ENCODE assay signal across 8 cellular contexts in genomic region chr14:64293976-64294671, GRCh38. TPM values are rescaled to one million over a fixed set of nuclear protein-coding genes. Genes with fewer than 3 reads are reported as not detected.
DNase-seq lines count a peak whose midpoint lies in the region; ATAC-seq and TF ChIP-seq lines count a peak whose summit lies in the region.

TSS of gene ESR2 (minus strand) at chr14:64294371. CDS start at chr14:64282985, 11,386 bp downstream.

- no peak for TF ChIP-seq POLR2A in testis (IDR thresholded peaks at IDR 0.05)

- no peaks in the 10 kb centered on the region for H3K27me3 ChIP-seq in CD8-positive, alpha-beta T cell (ENCODE audit: insufficient read depth, low read length)
- peaks cover 0 to 50% (median 21%) of the 10 kb centered on the region in 45 donors for H3K27me3 ChIP-seq in dorsolateral prefrontal cortex
- H3K27me3 ChIP-seq in testis, result no peaks in the 10 kb centered on the region

- H3K4me3 Mint-ChIP-seq in CD8-positive, alpha-beta T cell, result peak within 1 kb of the TSS; percentile 78
- H3K4me3 Mint-ChIP-seq in T-helper 2 cell treated with Interferon-gamma antibody and Interleukin-4, amounts not matched to agents 5 μg/mL and 100 μg/mL, for 36 hours, result peak within 1 kb of the TSS; percentile 79

- H3K27ac Mint-ChIP-seq in CD8-positive, alpha-beta T cell, result no peak within 1 kb of the TSS
- no peak within 1 kb of the TSS for H3K27ac Mint-ChIP-seq in T-helper 2 cell treated with Interferon-gamma antibody and Interleukin-4, amounts not matched to agents 5 μg/mL and 100 μg/mL, for 36 hours

- H3K4me1 ChIP-seq in CD8-positive, alpha-beta T cell (ENCODE audit: insufficient read depth, low read length), result peaks cover 10% of the 10 kb centered on the region
- peaks cover 17% of the 10 kb centered on the region for H3K4me1 ChIP-seq in testis

- no peaks in the 10 kb centered on the region for H3K36me3 ChIP-seq in CD8-positive, alpha-beta T cell (ENCODE audit: insufficient read depth, low read length)
- H3K36me3 ChIP-seq in testis (ENCODE audit: low read depth, missing control alignments), result no peaks in the 10 kb centered on the region

- peak within 1 kb of the TSS; percentile 66 for H3K4me3 ChIP-seq in CD8-positive, alpha-beta T cell (ENCODE audit: low read depth, low read length)
- H3K4me3 ChIP-seq in dorsolateral prefrontal cortex, result peak within 1 kb of the TSS in 58 of 59 donors; percentile 23 to 72 (median 55)
- peak within 1 kb of the TSS; percentile 54 to 69 for H3K4me3 ChIP-seq in testis

- peaks cover 16% of the 10 kb centered on the region for H3K4me1 Mint-ChIP-seq in CD8-positive, alpha-beta T cell (ENCODE audit: low read depth)
- H3K4me1 Mint-ChIP-seq in T-helper 2 cell treated with Interferon-gamma antibody and Interleukin-4, amounts not matched to agents 5 μg/mL and 100 μg/mL, for 36 hours (ENCODE audit: low read depth), result peaks cover 16% of the 10 kb centered on the region

- CTCF ChIA-PET in CD8-positive, alpha-beta T cell (lab: Charles Lee), result interaction anchor here (0.7 to 2.5 kb wide), 13 partner anchors 9 to 501 kb away, joined by 3 to 26 read pairs (median 3); no protein-coding TSS in a partner anchor

- peak in 6 of 7 experiments; percentile 0 to 53 (median 14) for DNase-seq in CD8-positive, alpha-beta T cell
- DNase-seq in T-helper 2 cell treated with Interferon-gamma antibody and Interleukin-4, amounts not matched to agents 5 μg/mL and 100 μg/mL, for 36 hours (ENCODE audit: low spot score), result no peak
- DNase-seq in dorsolateral prefrontal cortex (peak in 2 of 10 donors; percentile 16 to 45), medulla oblongata (ENCODE audit: extremely low spot score) (peak; percentile 14), testis (peak; percentile 84), DMS114 treated with DMSO at 0.1 percent for 48 hours (lab: John Stamatoyannopoulos, UW; ENCODE audit: unreplicated experiment) (no peak)

- intact Hi-C loops in CD8-positive, alpha-beta T cell (cut with DNase I, micrococcal nuclease), result loop anchor here (1.0 to 10.0 kb wide), 2 partner anchors 269 to 495 kb away; no protein-coding TSS in a partner anchor
- intact Hi-C loops in dorsolateral prefrontal cortex (cut with DNase I), result loop anchor here in 1 of 2 donors (10.0 kb wide), 1 partner anchor 279 kb away; no protein-coding TSS in a partner anchor
- intact Hi-C loops in testis (cut with DNase I; ENCODE audit: low total_unique reads), result no loop called here

- no peak within 1 kb of the TSS for H3K27ac ChIP-seq in CD8-positive, alpha-beta T cell (ENCODE audit: low read depth, low read length)
- no peak within 1 kb of the TSS for H3K27ac ChIP-seq in dorsolateral prefrontal cortex
- peak within 1 kb of the TSS; percentile 49 to 51 for H3K27ac ChIP-seq in testis

- WGBS in testis, 2 donors, result 2% methylated on average over 19 to 49 of the region's 49 CpGs

- H3K9me3 Mint-ChIP-seq in CD8-positive, alpha-beta T cell, result no peaks in the 10 kb centered on the region
- H3K9me3 Mint-ChIP-seq in T-helper 2 cell treated with Interferon-gamma antibody and Interleukin-4, amounts not matched to agents 5 μg/mL and 100 μg/mL, for 36 hours, result no peaks in the 10 kb centered on the region

- no peak for TF ChIP-seq CTCF in CD8-positive, alpha-beta T cell (IDR thresholded peaks at IDR 0.05)
- TF ChIP-seq CTCF in dorsolateral prefrontal cortex (IDR thresholded peaks at IDR 0.05 in 54 of 56, conservative IDR thresholded peaks at IDR 0.05 in 2 of 56; ENCODE audit: low read depth in 1 of 56, partially characterized antibody in 56 of 56) (peak in 3 of 56 donors; percentile 9 to 20 (median 11)), testis (IDR thresholded peaks at IDR 0.05) (peak in 1 of 3 experiments; percentile 13)

- POLR2A ChIA-PET in CD8-positive, alpha-beta T cell (lab: Charles Lee), result interaction anchor here (0.6 kb wide), 2 partner anchors 751 to 779 kb away, joined by 3 read pairs; partner anchors contain the start of gene PPP2R5E

- no peaks in the 10 kb centered on the region for H3K36me3 Mint-ChIP-seq in CD8-positive, alpha-beta T cell
- H3K36me3 Mint-ChIP-seq in T-helper 2 cell treated with Interferon-gamma antibody and Interleukin-4, amounts not matched to agents 5 μg/mL and 100 μg/mL, for 36 hours (ENCODE audit: low read depth), result no peaks in the 10 kb centered on the region

- H3K27me3 Mint-ChIP-seq in CD8-positive, alpha-beta T cell (ENCODE audit: low read depth), result peaks cover 15% of the 10 kb centered on the region
- H3K27me3 Mint-ChIP-seq in T-helper 2 cell treated with Interferon-gamma antibody and Interleukin-4, amounts not matched to agents 5 μg/mL and 100 μg/mL, for 36 hours (ENCODE audit: low read depth), result peaks cover 40% of the 10 kb centered on the region

- H3K9me3 ChIP-seq in CD8-positive, alpha-beta T cell (ENCODE audit: low read length), result no peaks in the 10 kb centered on the region
- H3K9me3 ChIP-seq in testis, result no peaks in the 10 kb centered on the region

- peak; percentile 46 for ATAC-seq in CD8-positive, alpha-beta T cell
- ATAC-seq in GM19324 (IDR thresholded peaks at IDR 0.05; ENCODE audit: low FRiP score, unreplicated experiment) (peak; percentile 22), HG03354 (IDR thresholded peaks at IDR 0.05; ENCODE audit: poor library complexity, severe bottlenecking, unreplicated experiment) (peak; percentile 39)

RNA-seq across cellular contexts. Expression of gene ESR2, which starts in this region (rescaled TPM):
- under 1 TPM; 0.08 to 0.14 TPM for total RNA-seq in CD8-positive, alpha-beta T cell
- total RNA-seq in dorsolateral prefrontal cortex, result 1 to 10 TPM in 100 of 120 experiments, under 1 TPM in 20; 0.50 to 6.1 (median 1.6) TPM
- 10 to 100 TPM; 19.8 to 33.3 TPM for total RNA-seq in testis
- polyA plus RNA-seq in testis (ENCODE audit: insufficient read depth, low read depth, low replicate concordance), result 17.2 TPM

Comparison
In these comparisons a context has a peak if more than half of its experiments do, and no peak if none do; other contexts are left out.
1. Peak in DNase-seq, ATAC-seq and H3K4me3 ChIP-seq in CD8-positive, alpha-beta T cell; RNA of the gene not detected or under 1 TPM.
2. DNase-seq: peak in medulla oblongata (single experiment) and testis (single experiment); none in T-helper 2 cell treated with Interferon-gamma antibody and Interleukin-4, amounts not matched to agents 5 μg/mL and 100 μg/mL, for 36 hours (single experiment) and DMS114 treated with DMSO at 0.1 percent for 48 hours (single experiment).
3. H3K27ac ChIP-seq: peak in testis (2 of 2); none in CD8-positive, alpha-beta T cell (single experiment) and dorsolateral prefrontal cortex (0 of 59).
4. Peak in every context shown above with its lines, with median percentiles within 50 percentile points of each other: ATAC-seq and H3K4me3 ChIP-seq.